ENCODE assay signal across 1 cellular context in the genomic region with DNA sequence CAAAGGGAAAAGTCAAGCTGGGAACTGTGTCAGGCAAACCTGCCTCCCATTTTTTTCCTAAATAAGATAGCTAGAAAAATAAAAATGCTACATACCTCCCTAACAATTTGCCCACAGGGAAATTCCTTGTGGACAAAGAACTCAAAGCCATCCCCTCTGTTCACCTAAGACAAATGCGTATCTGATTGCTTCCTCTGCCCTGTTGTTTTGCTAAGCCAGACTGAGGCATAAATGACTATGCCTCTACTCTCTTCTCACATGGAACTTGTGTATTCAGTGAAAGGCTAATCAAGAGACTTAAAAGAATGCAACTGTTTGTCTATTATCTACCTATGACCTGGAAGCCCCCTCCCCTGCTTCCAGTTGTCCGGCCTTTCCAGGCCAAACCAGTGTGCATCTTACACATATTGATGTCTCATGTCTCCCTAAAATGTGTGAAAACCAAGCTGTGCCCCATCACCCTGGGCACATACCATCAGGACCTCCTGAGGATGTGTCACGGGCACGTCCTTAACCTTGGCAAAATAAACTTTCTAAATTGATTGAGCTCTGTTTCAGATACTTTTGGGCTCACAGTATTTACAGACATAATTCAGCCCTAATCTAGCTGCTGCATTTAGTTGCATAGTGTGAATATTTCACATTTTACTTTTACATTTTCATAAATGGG.
TF ChIP-seq lines count a peak whose summit lies in the region.

No MANE protein-coding gene starts in this region.

TF ChIP-seq in endothelial cell of umbilical vein, 7 proteins besides CTCF, POLR2A, EP300 and RAD21 (continued from another document):
- no peak for TF ChIP-seq MYC (IDR thresholded peaks at IDR 0.05; ENCODE audit: low read depth, low read length)
TF ChIP-seq in endothelial cell of umbilical vein: peak in this region for 0.
